In genomic region chr16:61900482-61900881, GRCh38 we compare ENCODE assay signal across 21 cellular contexts.
DNase-seq lines count a peak whose midpoint lies in the region; ATAC-seq and TF ChIP-seq lines count a peak whose summit lies in the region.
"Had no signal": no experiment of that assay in that cellular context is flagged by ENCODE, and none has a peak within 500 bp of the region (broad histone marks: within the 10 kb centered on the region; RNA-seq: fewer than 3 reads in every experiment).

No MANE protein-coding gene starts in this region.

- ATAC-seq in GM19467 (IDR thresholded peaks at IDR 0.05; ENCODE audit: unreplicated experiment) (no peak), HG03280 (IDR thresholded peaks at IDR 0.05; ENCODE audit: unreplicated experiment) (no peak)
- ATAC-seq: activated CD4-positive, CD25-positive, alpha-beta regulatory T cell treated with anti-CD3 and anti-CD28 coated beads, Interleukin-2, amount 50 U/mL, for 24 hours; GM23338 had no signal

- no peaks in the 10 kb centered on the region for H3K36me3 ChIP-seq in brain microvascular endothelial cell (replicated peaks)
- H3K36me3 ChIP-seq: Peyer's patch had no signal

- H3K27ac ChIP-seq in brain microvascular endothelial cell: peak overlapping the region; percentile 55
- H3K27ac ChIP-seq: Peyer's patch had no signal

- H3K4me3 ChIP-seq in AG09309 (ENCODE audit: control insufficient read depth, low read depth, low read length) (no peak overlapping the region), brain microvascular endothelial cell (ENCODE audit: low read depth, low read length) (no peak overlapping the region)
- H3K4me3 ChIP-seq: GM23338, Peyer's patch had no signal

- TF ChIP-seq CTCF in AG09309 (IDR thresholded peaks at IDR 0.05; ENCODE audit: control insufficient read depth, insufficient read depth, low read depth, low read length, missing control alignments): no peak
- TF ChIP-seq CTCF in brain microvascular endothelial cell (IDR thresholded peaks at IDR 0.05; ENCODE audit: low read depth, low read length, missing control alignments): no peak

- DNase-seq in AG09309 (ENCODE audit: low read depth) (peak; percentile 8), HT1080 (ENCODE audit: low read depth) (peak; percentile 35), brain microvascular endothelial cell (peak; percentile 89), iris pigment epithelial cell (ENCODE audit: low read depth) (peak; percentile 31), DMS53 treated with DMSO at 0.1 percent for 48 hours (lab: John Stamatoyannopoulos, UW; ENCODE audit: unreplicated experiment) (no peak), SKM-1 treated with dmso at 0.1 percent for 144 hours (lab: John Stamatoyannopoulos, UW; ENCODE audit: unreplicated experiment) (no peak)
- DNase-seq: activated naive CD4-positive, alpha-beta T cell treated with anti-CD3 and anti-CD28 coated beads for 36 hours; activated T-cell treated with anti-CD3 and anti-CD28 coated beads, Interleukin-2, amount 50 U/mL, for 48 hours; aorta; C1 segment of cervical spinal cord; KG1; NCI-H1092 treated with DMSO at 0.1 percent for 48 hours; NCI-H2029 treated with DMSO at 0.1 percent for 48 hours; NCI-H446 treated with DMSO at 0.1 percent for 48 hours; Peyer's patch; SK-N-SH; stimulated activated CD4-positive, alpha-beta T cell treated with anti-CD3 and anti-CD28 coated beads, Interleukin-12 subunit alpha, Interleukin-12 subunit beta, amount 100 ng/mL, for 4 hours had no signal

- in situ Hi-C loops in brain microvascular endothelial cell (cut with HindIII; ENCODE audit: low pct_ligation_motif_present, low sequenced_read_pairs): no loop called here

- no peaks in the 10 kb centered on the region for H3K27me3 ChIP-seq in brain microvascular endothelial cell (replicated peaks)
- H3K27me3 ChIP-seq: Peyer's patch had no signal

Comparison
In these comparisons a context has a peak if more than half of its experiments do, and no peak if none do; other contexts are left out.
1. DNase-seq: peak in AG09309 (single experiment), HT1080 (single experiment), brain microvascular endothelial cell (single experiment) and iris pigment epithelial cell (single experiment); none in DMS53 treated with DMSO at 0.1 percent for 48 hours (single experiment) and SKM-1 treated with dmso at 0.1 percent for 144 hours (single experiment).